ENCODE assay signal across 8 cellular contexts in genomic region chr17:79838541-79839274, GRCh38. TPM values are rescaled to one million over a fixed set of nuclear protein-coding genes. Genes with fewer than 3 reads are reported as not detected.
A peak's percentile ranks its signal among the peaks of the same experiment; 100 is the strongest.
DNase-seq lines count a peak whose midpoint lies in the region; ATAC-seq and TF ChIP-seq lines count a peak whose summit lies in the region.

No MANE protein-coding gene starts in this region.

- H3K27ac Mint-ChIP-seq in activated naive CD8-positive, alpha-beta T cell treated with anti-CD3 and anti-CD28 coated beads, Interleukin-2, amount 10 ng/mL, durations not matched to agents 7 days and 5 days, result peak overlapping the region; percentile 96

- peaks cover 10% of the 10 kb centered on the region for H3K36me3 Mint-ChIP-seq in activated naive CD8-positive, alpha-beta T cell treated with anti-CD3 and anti-CD28 coated beads, Interleukin-2, amount 10 ng/mL, durations not matched to agents 7 days and 5 days

- DNase-seq in BE2C (peak; percentile 61), RWPE1 (ENCODE audit: low spot score) (no peak), heart left ventricle (peak in 3 of 5 donors; percentile 52 to 79 (median 66)), NCI-H128 (lab: John Stamatoyannopoulos, UW; ENCODE audit: unreplicated experiment) (no peak)
- peak; percentile 79 for DNase-seq in activated naive CD8-positive, alpha-beta T cell treated with anti-CD3 and anti-CD28 coated beads, Interleukin-2, amount 10 ng/mL, durations not matched to agents 7 days and 5 days

- no peaks in the 10 kb centered on the region for H3K9me3 Mint-ChIP-seq in activated naive CD8-positive, alpha-beta T cell treated with anti-CD3 and anti-CD28 coated beads, Interleukin-2, amount 10 ng/mL, durations not matched to agents 7 days and 5 days

- peak overlapping the region; percentile 100 for H3K4me2 ChIP-seq in parathyroid adenoma (ENCODE audit: low read length)

- ATAC-seq in GM19324 (IDR thresholded peaks at IDR 0.05; ENCODE audit: low FRiP score, unreplicated experiment), result peak; percentile 25
- peak; percentile 16 for ATAC-seq in HG03520 (IDR thresholded peaks at IDR 0.05; ENCODE audit: unreplicated experiment)
- ATAC-seq in activated naive CD8-positive, alpha-beta T cell treated with anti-CD3 and anti-CD28 coated beads, Interleukin-2, amount 10 ng/mL, durations not matched to agents 7 days and 5 days (ENCODE audit: low read depth), result peak; percentile 19
- ATAC-seq in heart left ventricle, result peak in 3 of 4 donors; percentile 5 to 37 (median 5)

- TF ChIP-seq CTCF in BE2C (IDR thresholded peaks at IDR 0.05; ENCODE audit: low read depth, low read length), result no peak
- TF ChIP-seq CTCF in RWPE1 (conservative IDR thresholded peaks at IDR 0.05; ENCODE audit: low read depth), result no peak
- peak in 1 of 12 donors; percentile 12 for TF ChIP-seq CTCF in heart left ventricle (IDR thresholded peaks at IDR 0.05)
- no peak for TF ChIP-seq CTCF in parathyroid adenoma (IDR thresholded peaks at IDR 0.05)

- H3K27me3 Mint-ChIP-seq in activated naive CD8-positive, alpha-beta T cell treated with anti-CD3 and anti-CD28 coated beads, Interleukin-2, amount 10 ng/mL, durations not matched to agents 7 days and 5 days, result peaks cover 29% of the 10 kb centered on the region

- POLR2A ChIA-PET in RWPE1 (lab: Yijun Ruan, JAX; ENCODE audit: low non-redundant PET), result interaction anchor here (0.8 to 1.2 kb wide), 5 partner anchors 17 to 155 kb away, joined by 3 to 7 read pairs (median 3); no protein-coding TSS in a partner anchor
- POLR2A ChIA-PET in activated naive CD8-positive, alpha-beta T cell treated with anti-CD3 and anti-CD28 coated beads, Interleukin-2, amount 10 ng/mL, durations not matched to agents 7 days and 5 days (lab: Charles Lee), result interaction anchor here (1.0 to 5.2 kb wide), 18 partner anchors 9 to 162 kb away, joined by 3 to 76 read pairs (median 6); partner anchors contain the start of gene CBX8

- H3K27ac ChIP-seq in RWPE1, result peak overlapping the region; percentile 97
- peak overlapping the region; percentile 71 to 97 (median 94) for H3K27ac ChIP-seq in heart left ventricle
- H3K27ac ChIP-seq in parathyroid adenoma, result peak overlapping the region; percentile 95

- H3K9me3 ChIP-seq in BE2C (peaks cover 3% of the 10 kb centered on the region; the same call in 1 of the 2 replicates), heart left ventricle (no peaks in the 10 kb centered on the region), parathyroid adenoma (ENCODE audit: control insufficient read depth, low read length) (no peaks in the 10 kb centered on the region)

- WGBS in heart left ventricle, 4 donors, result 0 to 1% (median 1%) methylated on average over 17 to 67 of the region's 67 CpGs

- peaks cover 22% of the 10 kb centered on the region for H3K79me2 ChIP-seq in parathyroid adenoma

- peaks cover 19% of the 10 kb centered on the region for H3K4me1 Mint-ChIP-seq in activated naive CD8-positive, alpha-beta T cell treated with anti-CD3 and anti-CD28 coated beads, Interleukin-2, amount 10 ng/mL, durations not matched to agents 7 days and 5 days

- H3K27me3 ChIP-seq in BE2C (peaks cover 42% of the 10 kb centered on the region), heart left ventricle (peaks cover 27 to 43% (median 38%) of the 10 kb centered on the region in 9 donors), parathyroid adenoma (ENCODE audit: control insufficient read depth, insufficient read depth, low read length) (peaks cover 3% of the 10 kb centered on the region)

- H3K9ac ChIP-seq in parathyroid adenoma, result peak overlapping the region; percentile 6

- H3K4me3 ChIP-seq in BE2C (ENCODE audit: low read depth, low read length), result peak overlapping the region; percentile 84
- peak overlapping the region; percentile 53 to 99 (median 82) for H3K4me3 ChIP-seq in heart left ventricle
- H3K4me3 ChIP-seq in parathyroid adenoma (ENCODE audit: low read depth, low read length), result peak overlapping the region; percentile 81

- intact Hi-C loops in heart left ventricle (cut with DNase I), result loop anchor here in 7 of 10 donors (2.0 to 10.0 kb wide), 6 partner anchors 26 to 94 kb away; partner anchors contain the start of gene CBX8 (in 5 of the 7)

- H3K4me1 ChIP-seq in BE2C (peaks cover 13% of the 10 kb centered on the region), heart left ventricle (peaks cover 0 to 74% (median 59%) of the 10 kb centered on the region in 12 donors), parathyroid adenoma (peaks cover 3% of the 10 kb centered on the region)

- no peak for TF ChIP-seq POLR2A in heart left ventricle (IDR thresholded peaks at IDR 0.05)

- CTCF ChIA-PET in RWPE1 (lab: Yijun Ruan, JAX), result interaction anchor here (0.7 to 2.6 kb wide), 9 partner anchors 25 to 155 kb away, joined by 3 to 35 read pairs (median 4); partner anchors contain the start of gene CBX8

- H2AFZ ChIP-seq in parathyroid adenoma, result peak overlapping the region; percentile 75

- H3K36me3 ChIP-seq in BE2C, result peaks cover 15% of the 10 kb centered on the region
- peaks cover 2 to 30% (median 16%) of the 10 kb centered on the region in 9 donors for H3K36me3 ChIP-seq in heart left ventricle
- H3K36me3 ChIP-seq in parathyroid adenoma (ENCODE audit: control insufficient read depth, insufficient read depth, low read length), result no peaks in the 10 kb centered on the region

- peak overlapping the region; percentile 99 for H3K4me3 Mint-ChIP-seq in activated naive CD8-positive, alpha-beta T cell treated with anti-CD3 and anti-CD28 coated beads, Interleukin-2, amount 10 ng/mL, durations not matched to agents 7 days and 5 days

RNA-seq across cellular contexts. Expression of gene CBX4, which starts 0.5 kb away (rescaled TPM):
- 226 TPM for polyA plus RNA-seq in BE2C (2012; ENCODE audit: insufficient read depth, insufficient read length, low read depth)
- 10 to 100 TPM; 53.8 to 54.4 TPM for total RNA-seq in activated naive CD8-positive, alpha-beta T cell treated with anti-CD3 and anti-CD28 coated beads, Interleukin-2, amount 10 ng/mL, durations not matched to agents 7 days and 5 days
- total RNA-seq in heart left ventricle, result 10 to 100 TPM; 16.7 to 41.1 (median 26.9) TPM
- polyA plus RNA-seq in heart left ventricle, result 10 to 100 TPM; 10.9 to 14.2 TPM

RNA-seq across cellular contexts. Expression of gene CBX8, which starts 41.8 kb away (rescaled TPM):
- polyA plus RNA-seq in BE2C (2012; ENCODE audit: insufficient read depth, insufficient read length, low read depth), result 54.5 TPM
- 1 to 10 TPM; 4.9 to 5.5 TPM for total RNA-seq in activated naive CD8-positive, alpha-beta T cell treated with anti-CD3 and anti-CD28 coated beads, Interleukin-2, amount 10 ng/mL, durations not matched to agents 7 days and 5 days
- 1 to 10 TPM; 1.5 to 9.2 (median 5.3) TPM for total RNA-seq in heart left ventricle
- polyA plus RNA-seq in heart left ventricle, result 1 to 10 TPM; 3.6 to 5.1 TPM

Comparison
In these comparisons a context has a peak if more than half of its experiments do, and no peak if none do; other contexts are left out.
1. DNase-seq: peak in BE2C (single experiment), activated naive CD8-positive, alpha-beta T cell treated with anti-CD3 and anti-CD28 coated beads, Interleukin-2, amount 10 ng/mL, durations not matched to agents 7 days and 5 days (single experiment) and heart left ventricle (3 of 5); none in RWPE1 (single experiment) and NCI-H128 (single experiment).
2. Peak in every context shown above with its lines, with median percentiles within 50 percentile points of each other: H3K4me3 ChIP-seq, ATAC-seq and H3K27ac ChIP-seq.